ENCODE assay signal across 14 cellular contexts in the genomic region with DNA sequence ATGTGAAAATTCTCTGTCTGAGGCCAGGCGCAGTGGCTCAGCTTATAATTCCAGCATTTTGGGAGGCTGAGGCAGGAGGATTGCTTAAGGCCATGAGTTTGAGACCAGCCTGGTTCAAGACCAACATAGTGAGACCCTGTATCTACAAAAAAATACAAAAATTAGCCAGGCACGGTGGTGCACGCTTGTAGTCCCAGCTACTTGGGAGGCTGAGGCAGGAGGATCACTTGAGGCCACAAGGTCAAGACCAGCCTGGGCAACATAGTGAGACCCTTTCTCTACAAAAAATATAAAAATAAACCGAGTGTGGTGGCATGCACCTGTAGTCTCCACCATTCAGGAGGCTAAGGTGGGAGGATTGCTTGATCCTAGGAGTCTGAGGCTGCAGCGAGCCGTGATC. TPM values are rescaled to one million over a fixed set of nuclear protein-coding genes. Genes with fewer than 3 reads are reported as not detected.
A peak's percentile ranks its signal among the peaks of the same experiment; 100 is the strongest.
DNase-seq lines count a peak whose midpoint lies in the region; ATAC-seq, FAIRE-seq and TF ChIP-seq lines count a peak whose summit lies in the region.
"Had no signal": no experiment of that assay in that cellular context is flagged by ENCODE, and none has a peak within 500 bp of the region (broad histone marks: within the 10 kb centered on the region; RNA-seq: fewer than 3 reads in every experiment).

No MANE protein-coding gene starts in this region.

- H3K4me2 ChIP-seq in SU-DHL-6 (ENCODE audit: low read depth, low read length, poor library complexity, severe bottlenecking) = peak overlapping the region; percentile 31
- H3K4me2 ChIP-seq in K562 (ENCODE audit: insufficient read depth, low read length) = no peak overlapping the region
- H3K4me2 ChIP-seq: neural progenitor cell had no signal

- in situ Hi-C loops in K562 (cut with MboI) = no loop called here

- peaks cover 22% of the 10 kb centered on the region for H3K9me3 Mint-ChIP-seq in activated T-cell treated with anti-CD3 and anti-CD28 coated beads, Interleukin-2, amount 50 U/mL, for 4 hours
- H3K9me3 Mint-ChIP-seq in stimulated activated naive B cell treated with anti-CD40 and anti-IgM and Interleukin-4, amounts not matched to agents 10 μg/mL and 1 μg/mL and 100 μg/mL, for 72 hours = peaks cover 0 to 8% of the 10 kb centered on the region in 2 donors

- no peaks in the 10 kb centered on the region for H3K9me1 ChIP-seq in K562 (ENCODE audit: control insufficient read depth, insufficient read depth, low read length)

- TF ChIP-seq POLR2A in K562 (conservative IDR thresholded peaks at IDR 0.05) = no peak

- no peak for DNase-seq in activated T-cell treated with anti-CD3 and anti-CD28 coated beads, Interleukin-2, amount 50 U/mL, for 4 hours
- DNase-seq in activated T-cell treated with anti-CD3 and anti-CD28 coated beads, Interleukin-2, amount 50 U/mL, for 48 hours = no peak
- DNase-seq in K562 (ENCODE audit: extremely low read depth in 1 of 4, low spot score in 3 of 4) = no peak
- DNase-seq in stimulated activated naive B cell treated with anti-CD40 and anti-IgM and Interleukin-4, amounts not matched to agents 10 μg/mL and 1 μg/mL and 100 μg/mL, for 72 hours = no peak
- no peak for DNase-seq in middle frontal gyrus (ENCODE audit: extremely low spot score, low spot score)
- DNase-seq in NCI-H1930 (lab: John Stamatoyannopoulos, UW) = no peak
- DNase-seq: GF-D8, NCI-H1417 treated with DMSO at 0.1 percent for 48 hours had no signal

- no peaks in the 10 kb centered on the region for H3K9me2 ChIP-seq in SU-DHL-6 (replicated peaks; ENCODE audit: insufficient read depth, low read length)

- H3F3A ChIP-seq in SU-DHL-6 (ENCODE audit: insufficient read depth) = peaks cover 34% of the 10 kb centered on the region

- no TSS peak for BruUV-seq in K562 (replicated peaks; lab: Mats Ljungman, UMichigan)

- no peak for TF ChIP-seq RAD21 in K562 (CRISPR knock-in tag; conservative IDR thresholded peaks at IDR 0.05 in 1 of 2, IDR thresholded peaks at IDR 0.05 in 1 of 2)

- CTCF ChIA-PET in K562 (lab: Yijun Ruan, JAX; ENCODE audit: low intra/inter-chr PET ratio) = no interaction called here

- H3K4me3 Mint-ChIP-seq in activated T-cell treated with anti-CD3 and anti-CD28 coated beads, Interleukin-2, amount 50 U/mL, for 4 hours = peak overlapping the region; percentile 14
- peak overlapping the region; percentile 20 to 68 for H3K4me3 Mint-ChIP-seq in stimulated activated naive B cell treated with anti-CD40 and anti-IgM and Interleukin-4, amounts not matched to agents 10 μg/mL and 1 μg/mL and 100 μg/mL, for 72 hours
- H3K4me3 Mint-ChIP-seq: neural progenitor cell had no signal

- TF ChIP-seq CTCF in SU-DHL-6 (IDR thresholded peaks at IDR 0.05; ENCODE audit: insufficient read depth, low read length, poor library complexity, severe bottlenecking) = no peak
- no peak for TF ChIP-seq CTCF in K562 (IDR thresholded peaks at IDR 0.05 in 2 of 3, conservative IDR thresholded peaks at IDR 0.05 in 1 of 3; ENCODE audit: insufficient read depth in 2 of 3, low read depth in 1 of 3, low read length in 3 of 3)

- peak; percentile 6 for FAIRE-seq in K562 (lab: Jason Lieb, UNC)
- FAIRE-seq: endometrium, H1, keratinocyte had no signal

- no peaks in the 10 kb centered on the region for H3K79me2 ChIP-seq in SU-DHL-6 (ENCODE audit: insufficient read depth, low read length)
- no peaks in the 10 kb centered on the region for H3K79me2 ChIP-seq in K562 (ENCODE audit: control insufficient read depth, insufficient read depth, low read length)

- H3K36me3 ChIP-seq in SU-DHL-6 (ENCODE audit: low read length) (peaks cover 10% of the 10 kb centered on the region), K562 (ENCODE audit: control insufficient read depth, insufficient read depth, low read length) (no peaks in the 10 kb centered on the region)
- H3K36me3 ChIP-seq: neural progenitor cell had no signal

- intact Hi-C loops in K562 (cut with micrococcal nuclease) = no loop called here

- H3K27me3 Mint-ChIP-seq in activated T-cell treated with anti-CD3 and anti-CD28 coated beads, Interleukin-2, amount 50 U/mL, for 4 hours (ENCODE audit: low read depth) = no peaks in the 10 kb centered on the region
- H3K27me3 Mint-ChIP-seq in stimulated activated naive B cell treated with anti-CD40 and anti-IgM and Interleukin-4, amounts not matched to agents 10 μg/mL and 1 μg/mL and 100 μg/mL, for 72 hours = no peaks in the 10 kb centered on the region

- WGBS in K562 (ENCODE audit: insufficient coverage, low coverage, missing lambda C conversion rate) = 24% methylated on average over 6 of the region's 6 CpGs

- H3K27ac Mint-ChIP-seq in stimulated activated naive B cell treated with anti-CD40 and anti-IgM and Interleukin-4, amounts not matched to agents 10 μg/mL and 1 μg/mL and 100 μg/mL, for 72 hours = peak overlapping the region; percentile 90
- H3K27ac Mint-ChIP-seq: neural progenitor cell had no signal

- no peaks in the 10 kb centered on the region for H3K36me3 Mint-ChIP-seq in activated T-cell treated with anti-CD3 and anti-CD28 coated beads, Interleukin-2, amount 50 U/mL, for 4 hours (ENCODE audit: insufficient read depth)
- H3K36me3 Mint-ChIP-seq in stimulated activated naive B cell treated with anti-CD40 and anti-IgM and Interleukin-4, amounts not matched to agents 10 μg/mL and 1 μg/mL and 100 μg/mL, for 72 hours = peaks cover 10% of the 10 kb centered on the region in 2 donors
- H3K36me3 Mint-ChIP-seq: neural progenitor cell had no signal

- H3K4me1 ChIP-seq in K562 (replicated peaks in 1 of 2; ENCODE audit: control insufficient read depth in 2 of 2, insufficient read depth in 2 of 2, low read length in 2 of 2) = peaks cover 0 to 5% of the 10 kb centered on the region in 2 experiments; a peak in 2 of 5 replicates

- H2AFZ ChIP-seq in SU-DHL-6 (ENCODE audit: low read depth, low read length, severe bottlenecking) = no peak overlapping the region
- no peak overlapping the region for H2AFZ ChIP-seq in K562 (ENCODE audit: low read depth, low read length)
- H2AFZ ChIP-seq: neural progenitor cell had no signal

- no peak overlapping the region for H3K4me3 ChIP-seq in SU-DHL-6 (ENCODE audit: insufficient read depth, low read length, poor library complexity, severe bottlenecking)
- no peak overlapping the region for H3K4me3 ChIP-seq in K562
- H3K4me3 ChIP-seq: neural progenitor cell had no signal

- H3K9me3 ChIP-seq in SU-DHL-6 (ENCODE audit: insufficient read depth, low read length) (no peaks in the 10 kb centered on the region), K562 (replicated peaks; ENCODE audit: control insufficient read depth, insufficient read depth, low read depth, low read length) (no peaks in the 10 kb centered on the region; the same call in 1 of the 2 replicates)

- H3K27ac ChIP-seq in SU-DHL-6 (ENCODE audit: low read depth, low read length) (peak overlapping the region; percentile 55), K562 (ENCODE audit: extremely low read depth, low read depth, low read length) (no peak overlapping the region)
- H3K27ac ChIP-seq: neural progenitor cell had no signal

- ATAC-seq in activated T-cell treated with anti-CD3 and anti-CD28 coated beads, Interleukin-2, amount 50 U/mL, for 4 hours = no peak
- no peak for ATAC-seq in K562
- no peak for ATAC-seq in stimulated activated naive B cell treated with anti-CD40 and anti-IgM and Interleukin-4, amounts not matched to agents 10 μg/mL and 1 μg/mL and 100 μg/mL, for 72 hours (replicated peaks)
- no peak for ATAC-seq in GM19455 (IDR thresholded peaks at IDR 0.05; ENCODE audit: unreplicated experiment)

- H4K20me1 ChIP-seq in SU-DHL-6 (ENCODE audit: low read depth, low read length) (no peaks in the 10 kb centered on the region), K562 (replicated peaks; ENCODE audit: control insufficient read depth, insufficient read depth, low read length) (no peaks in the 10 kb centered on the region)

- no peak for TF ChIP-seq EP300 in K562 (IDR thresholded peaks at IDR 0.05; ENCODE audit: low read length)

- H3K27me3 ChIP-seq in SU-DHL-6 (ENCODE audit: low read length) (no peaks in the 10 kb centered on the region), K562 (ENCODE audit: control insufficient read depth in 2 of 2, insufficient read depth in 2 of 2, low read length in 2 of 2) (peaks cover 0 to 7% of the 10 kb centered on the region in 2 experiments; a peak in 2 of 5 replicates)
- H3K27me3 ChIP-seq: neural progenitor cell had no signal

- POLR2A ChIA-PET in K562 (lab: Yijun Ruan, JAX) = interaction anchor here (1.1 to 2.1 kb wide), 2 partner anchors 22 to 34 kb away, joined by 5 to 6 read pairs; a partner anchor contains a TSS

- H3K4me1 Mint-ChIP-seq in activated T-cell treated with anti-CD3 and anti-CD28 coated beads, Interleukin-2, amount 50 U/mL, for 4 hours (ENCODE audit: low read depth) = peaks cover 68% of the 10 kb centered on the region
- peaks cover 37 to 68% of the 10 kb centered on the region in 2 donors for H3K4me1 Mint-ChIP-seq in stimulated activated naive B cell treated with anti-CD40 and anti-IgM and Interleukin-4, amounts not matched to agents 10 μg/mL and 1 μg/mL and 100 μg/mL, for 72 hours

- H3K9ac ChIP-seq in SU-DHL-6 (ENCODE audit: low read length) = peak overlapping the region; percentile 15; the same call in 1 of the 2 replicates
- H3K9ac ChIP-seq in K562 (ENCODE audit: insufficient read depth in 1 of 2, low read depth in 2 of 2, low read length in 2 of 2) = no peak overlapping the region
- H3K9ac ChIP-seq: neural progenitor cell had no signal

RNA-seq across cellular contexts. Expression of a gene that starts 2.2 kb away (rescaled TPM):
- 1 to 10 TPM; 1.7 to 3.0 (median 2.5) TPM for total RNA-seq in activated T-cell treated with anti-CD3 and anti-CD28 coated beads, Interleukin-2, amount 50 U/mL, for 4 hours
- 0.79 and 0.83 TPM in 2 replicates for total RNA-seq in K562 (2011; cell fraction: chromatin; rRNA removed; ENCODE audit: low replicate concordance)
- total RNA-seq in K562 (2011; cell fraction: nucleolus; rRNA removed) = 0.39 and 0.83 TPM in 2 replicates
- total RNA-seq in K562 (2011; cell fraction: nucleoplasm; rRNA removed) = 0.15 and 0.22 TPM in 2 replicates
- total RNA-seq in K562 (2014; rRNA removed) = 0.04 and 0.05 TPM in 2 replicates
- total RNA-seq in K562 (2014; rRNA removed; fragmentation: Illumina TruSeq; extraction: Trizol) = not detected in 2 replicates
- total RNA-seq in K562 (2015; rRNA removed; fragmentation: Illumina TruSeq; extraction: Trizol) = 0.19 and 0.25 TPM in 2 replicates
- 1.5 and 1.9 TPM in 2 replicates for total RNA-seq in K562 (2021)
- 0.04 and 0.13 TPM in 2 replicates for polyA plus RNA-seq in K562 (2011; rRNA removed)
- 0.15 and 0.27 TPM in 2 replicates for polyA plus RNA-seq in K562 (2011; cell fraction: cytosol; rRNA removed)
- 0.17 and 0.73 TPM in 2 replicates for polyA plus RNA-seq in K562 (2011; cell fraction: nucleus; rRNA removed)
- 0.12 and 0.18 TPM in 2 replicates for polyA plus RNA-seq in K562 (2012)
- polyA plus RNA-seq in K562 (2014; fragmentation: Illumina TruSeq; extraction: Trizol) = 0.01 TPM in 2 replicates
- polyA plus RNA-seq in K562 (2014; fragmentation: Nextera tagmentation; extraction: Ambion mirVana) = not detected
- polyA plus RNA-seq in K562 (2014; rRNA removed) = 0.03 TPM in 1 of 2 replicates, not detected in the other
- 0.18 TPM in 1 of 2 replicates, not detected in the other for polyA minus RNA-seq in K562 (2011; rRNA and poly(A)+ RNA removed)
- polyA minus RNA-seq in K562 (2011; cell fraction: cytosol; rRNA and poly(A)+ RNA removed) = 0.10 TPM in 1 of 2 replicates, not detected in the other
- polyA minus RNA-seq in K562 (2011; cell fraction: nucleus; rRNA and poly(A)+ RNA removed) = 0.33 and 0.67 TPM in 2 replicates

RNA-seq across cellular contexts. Expression of a gene that starts 34.3 kb away (rescaled TPM):
- 100 to 1,000 TPM; 279 to 293 (median 280) TPM for total RNA-seq in activated T-cell treated with anti-CD3 and anti-CD28 coated beads, Interleukin-2, amount 50 U/mL, for 4 hours
- total RNA-seq in K562 (2011; cell fraction: chromatin; rRNA removed; ENCODE audit: low replicate concordance) = 46.0 and 82.3 TPM in 2 replicates
- total RNA-seq in K562 (2011; cell fraction: nucleolus; rRNA removed) = 49.2 and 65.9 TPM in 2 replicates
- total RNA-seq in K562 (2011; cell fraction: nucleoplasm; rRNA removed) = 40.1 and 50.1 TPM in 2 replicates
- 142 and 187 TPM in 2 replicates for total RNA-seq in K562 (2014; rRNA removed)
- total RNA-seq in K562 (2014; rRNA removed; fragmentation: Illumina TruSeq; extraction: Trizol) = 104 and 115 TPM in 2 replicates
- 139 and 143 TPM in 2 replicates for total RNA-seq in K562 (2015; rRNA removed; fragmentation: Illumina TruSeq; extraction: Trizol)
- total RNA-seq in K562 (2021) = 146 and 150 TPM in 2 replicates
- polyA plus RNA-seq in K562 (2011; rRNA removed) = 45.9 and 69.6 TPM in 2 replicates
- polyA plus RNA-seq in K562 (2011; cell fraction: cytosol; rRNA removed) = 53.9 and 128 TPM in 2 replicates
- polyA plus RNA-seq in K562 (2011; cell fraction: nucleus; rRNA removed) = 93.8 and 118 TPM in 2 replicates
- polyA plus RNA-seq in K562 (2012) = 138 and 171 TPM in 2 replicates
- 171 and 192 TPM in 2 replicates for polyA plus RNA-seq in K562 (2014; fragmentation: Illumina TruSeq; extraction: Trizol)
- polyA plus RNA-seq in K562 (2014; fragmentation: Nextera tagmentation; extraction: Ambion mirVana) = 100 to 1,000 TPM; 380 to 475 TPM
- polyA plus RNA-seq in K562 (2014; rRNA removed) = 97.0 and 102 TPM in 2 replicates
- polyA minus RNA-seq in K562 (2011; rRNA and poly(A)+ RNA removed) = 26.7 and 28.2 TPM in 2 replicates
- polyA minus RNA-seq in K562 (2011; cell fraction: cytosol; rRNA and poly(A)+ RNA removed) = 57.7 and 66.1 TPM in 2 replicates
- polyA minus RNA-seq in K562 (2011; cell fraction: nucleus; rRNA and poly(A)+ RNA removed) = 21.8 and 31.1 TPM in 2 replicates
